Comparison of ENCODE assay signal across 8 cellular contexts in the genomic region with DNA sequence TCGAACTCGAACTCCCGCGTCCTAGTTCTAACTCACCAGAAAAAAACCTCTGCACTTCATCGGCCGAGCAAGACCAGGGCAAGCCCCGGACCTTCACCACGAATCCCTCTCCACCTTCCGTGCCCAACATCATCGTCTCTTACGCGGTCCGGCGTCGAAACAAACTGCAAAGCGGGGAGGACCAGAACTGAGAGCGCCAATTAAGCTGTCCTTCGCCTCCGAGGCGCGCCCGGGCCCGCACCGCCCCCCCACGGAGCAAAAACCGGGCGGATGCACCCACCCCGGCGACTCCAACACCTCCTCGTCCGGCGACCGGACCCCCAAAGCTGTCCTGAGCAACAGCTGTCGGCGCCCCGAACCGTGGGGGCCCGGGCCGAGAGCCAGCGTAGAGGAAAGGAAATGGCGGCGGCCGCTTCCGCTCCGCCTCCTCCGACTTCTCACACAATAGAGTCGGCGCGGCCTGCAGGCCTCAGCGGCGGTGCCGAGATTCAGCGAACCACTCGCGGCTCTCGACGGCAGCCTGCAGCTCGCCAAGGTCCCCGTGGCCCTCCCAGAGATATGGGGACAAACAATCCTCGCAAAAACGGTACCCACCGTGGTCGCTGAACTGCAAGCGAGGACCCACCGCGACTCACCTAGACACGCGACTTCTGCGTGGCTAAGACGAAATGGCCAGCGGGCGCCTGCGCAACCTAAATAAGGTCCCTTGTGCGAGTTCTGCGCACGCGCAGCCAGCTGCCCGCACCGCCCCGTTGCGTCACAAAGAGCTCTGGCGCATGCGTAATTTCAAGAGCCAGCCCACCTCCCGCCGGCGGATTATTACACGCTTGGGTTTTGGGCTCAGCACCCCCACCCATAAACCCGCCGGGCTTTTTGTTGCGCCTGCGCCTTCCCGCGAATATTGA. TPM values are rescaled to one million over a fixed set of nuclear protein-coding genes. Genes with fewer than 3 reads are reported as not detected.
DNase-seq lines count a peak whose midpoint lies in the region; ATAC-seq and TF ChIP-seq lines count a peak whose summit lies in the region.

A gene with protein sequence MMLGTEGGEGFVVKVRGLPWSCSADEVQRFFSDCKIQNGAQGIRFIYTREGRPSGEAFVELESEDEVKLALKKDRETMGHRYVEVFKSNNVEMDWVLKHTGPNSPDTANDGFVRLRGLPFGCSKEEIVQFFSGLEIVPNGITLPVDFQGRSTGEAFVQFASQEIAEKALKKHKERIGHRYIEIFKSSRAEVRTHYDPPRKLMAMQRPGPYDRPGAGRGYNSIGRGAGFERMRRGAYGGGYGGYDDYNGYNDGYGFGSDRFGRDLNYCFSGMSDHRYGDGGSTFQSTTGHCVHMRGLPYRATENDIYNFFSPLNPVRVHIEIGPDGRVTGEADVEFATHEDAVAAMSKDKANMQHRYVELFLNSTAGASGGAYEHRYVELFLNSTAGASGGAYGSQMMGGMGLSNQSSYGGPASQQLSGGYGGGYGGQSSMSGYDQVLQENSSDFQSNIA (minus strand): TSS at position 671 of the 905 bp plus-strand sequence. CDS start 538 bp downstream, at position 133.

- peak within 1 kb of the TSS; percentile 65 for H3K4me3 ChIP-seq in kidney epithelial cell (ENCODE audit: low read depth, low read length)

- TF ChIP-seq CTCF in kidney epithelial cell (IDR thresholded peaks at IDR 0.05; ENCODE audit: insufficient read depth, low read length, poor library complexity, severe bottlenecking), result no peak

- peak; percentile 100 for TF ChIP-seq POLR2A in GM19099 (IDR thresholded peaks at IDR 0.05; ENCODE audit: extremely low read depth, insufficient read length, low read depth)

- peak; percentile 75 for ATAC-seq in HG03432 (IDR thresholded peaks at IDR 0.05; ENCODE audit: unreplicated experiment)

- no peaks in the 10 kb centered on the region for H3K27me3 ChIP-seq in kidney epithelial cell (ENCODE audit: control insufficient read depth, insufficient read depth, low read length)

- peaks cover 1% of the 10 kb centered on the region for H3K36me3 ChIP-seq in kidney epithelial cell (ENCODE audit: control insufficient read depth, insufficient read depth, low read length)

- peak; percentile 100 for DNase-seq in AG20443 (ENCODE audit: low spot score)
- peak; percentile 90 for DNase-seq in NCI-H510A (lab: John Stamatoyannopoulos, UW)
- DNase-seq in activated CD4-positive, alpha-beta T cell treated with anti-CD3 and anti-CD28 coated beads for 1 hour, result peak; percentile 99
- DNase-seq in cerebellum (ENCODE audit: low spot score), result peak; percentile 97
- peak; percentile 90 for DNase-seq in kidney epithelial cell (ENCODE audit: low read depth)
- DNase-seq in stimulated activated CD4-positive, alpha-beta T cell treated with anti-CD3 and anti-CD28 coated beads, Interleukin-15, amount 100 ng/mL, for 48 hours (ENCODE audit: low read depth in 2 of 2), result peak; percentile 95 to 98

RNA-seq across cellular contexts. Expression of the gene that starts here (rescaled TPM):
- 980 TPM for total RNA-seq in cerebellum
- total RNA-seq in kidney epithelial cell, result 291 and 325 TPM in 2 replicates

Comparison
In these comparisons a context has a peak if more than half of its experiments do, and no peak if none do; other contexts are left out.
1. Peak in every context shown above with its lines: DNase-seq, ATAC-seq and H3K4me3 ChIP-seq.